Comparison of ENCODE assay signal across 1 cellular context in genomic region chr15:96802870-96803269, GRCh38.
TF ChIP-seq lines count a peak whose summit lies in the region.

No MANE protein-coding gene starts in this region.

TF ChIP-seq in GM23338, 12 proteins besides CTCF, POLR2A, EP300 and RAD21 (continued from another document):
- TF ChIP-seq REST (IDR thresholded peaks at IDR 0.05; ENCODE audit: unreplicated experiment) (no peak), ETS1 (IDR thresholded peaks at IDR 0.05) (no peak), POLR2AphosphoS5 (IDR thresholded peaks at IDR 0.05; ENCODE audit: low read depth) (no peak), EZH2 (IDR thresholded peaks at IDR 0.05; ENCODE audit: low read depth, unreplicated experiment) (no peak), ZNF331 (CRISPR knock-in tag; IDR thresholded peaks at IDR 0.05; ENCODE audit: low read depth) (no peak), JUNB (IDR thresholded peaks at IDR 0.05; ENCODE audit: unreplicated experiment) (no peak), STAT1 (IDR thresholded peaks at IDR 0.05; ENCODE audit: unreplicated experiment) (no peak), ZNF114 (CRISPR knock-in tag; IDR thresholded peaks at IDR 0.05) (no peak), NANOG (IDR thresholded peaks at IDR 0.05; ENCODE audit: borderline replicate concordance) (no peak), CREB1 (CRISPR knock-in tag; IDR thresholded peaks at IDR 0.05; ENCODE audit: low read depth) (no peak), ZNF462 (CRISPR knock-in tag; IDR thresholded peaks at IDR 0.05) (no peak)
